8 cellular contexts compared by ENCODE assay signal in the genomic region with DNA sequence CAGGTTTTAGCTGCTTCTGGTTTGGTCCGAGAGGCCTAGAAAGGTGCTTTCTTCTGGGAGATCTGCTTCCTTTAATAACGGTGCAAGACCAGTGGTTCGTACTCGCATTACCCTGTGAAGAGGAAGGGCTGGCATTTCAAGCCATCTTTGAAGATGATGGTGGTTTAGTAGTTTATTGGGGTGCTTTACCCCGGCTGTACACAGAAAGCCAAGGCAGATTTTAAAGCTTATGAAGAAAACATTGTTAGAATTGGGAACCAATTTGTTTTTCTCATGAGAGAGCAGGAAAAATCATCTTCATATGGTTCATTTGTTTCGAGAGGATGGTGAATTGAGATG. TPM values are rescaled to one million over a fixed set of nuclear protein-coding genes. Genes with fewer than 3 reads are reported as not detected.
DNase-seq lines count a peak whose midpoint lies in the region; ATAC-seq, FAIRE-seq and TF ChIP-seq lines count a peak whose summit lies in the region.

No MANE protein-coding gene starts in this region.

- peaks cover 77% of the 10 kb centered on the region for H3K36me3 Mint-ChIP-seq in stimulated activated naive CD8-positive, alpha-beta T cell treated with anti-CD3 and anti-CD28 coated beads, Interleukin-15, Interleukin-2, amounts not matched to agents 100 ng/mL and 50 ng/mL, for 24 hours (ENCODE audit: low read depth)
- peaks cover 36% of the 10 kb centered on the region for H3K36me3 Mint-ChIP-seq in astrocyte (ENCODE audit: low read depth, unreplicated experiment)

- ATAC-seq in stimulated activated naive CD8-positive, alpha-beta T cell treated with anti-CD3 and anti-CD28 coated beads, Interleukin-15, Interleukin-2, amounts not matched to agents 100 U/mL and 50 U/mL, for 24 hours, result no peak
- no peak for ATAC-seq in GM21786 (IDR thresholded peaks at IDR 0.05; ENCODE audit: unreplicated experiment)

- H3K9me3 ChIP-seq in astrocyte (ENCODE audit: insufficient read depth, low read depth, low read length) (no peaks in the 10 kb centered on the region), muscle layer of colon (ENCODE audit: low read length) (no peaks in the 10 kb centered on the region)

- H3K4me3 ChIP-seq in astrocyte (ENCODE audit: insufficient read depth, low read depth, low read length) (no peak overlapping the region), muscle layer of colon (ENCODE audit: low read depth in 1 of 2, low read length in 2 of 2) (peak overlapping the region in 1 of 2 donors; percentile 98)

- H4K20me1 ChIP-seq in astrocyte (ENCODE audit: insufficient read depth, low read length), result peaks cover 33% of the 10 kb centered on the region

- H3K27ac Mint-ChIP-seq in stimulated activated naive CD8-positive, alpha-beta T cell treated with anti-CD3 and anti-CD28 coated beads, Interleukin-15, Interleukin-2, amounts not matched to agents 100 ng/mL and 50 ng/mL, for 24 hours, result peak overlapping the region; percentile 97
- H3K27ac Mint-ChIP-seq in astrocyte (ENCODE audit: unreplicated experiment), result peak overlapping the region; percentile 98

- H3K9ac ChIP-seq in astrocyte (ENCODE audit: low read length) (peak overlapping the region; percentile 35), muscle layer of colon (ENCODE audit: low read length) (no peak overlapping the region)

- H3K36me3 ChIP-seq in astrocyte (ENCODE audit: insufficient read depth, low read length) (no peaks in the 10 kb centered on the region), muscle layer of colon (ENCODE audit: insufficient read depth, low read length) (peaks cover 55% of the 10 kb centered on the region)

- H3K27me3 ChIP-seq in astrocyte (ENCODE audit: insufficient read depth, low read length) (peaks cover 65% of the 10 kb centered on the region), muscle layer of colon (ENCODE audit: control insufficient read depth in 1 of 2, insufficient read depth in 2 of 2, low read length in 2 of 2) (no peaks in the 10 kb centered on the region)

- TF ChIP-seq CTCF in astrocyte (IDR thresholded peaks at IDR 0.05; ENCODE audit: insufficient read depth, low read depth, low read length), result no peak

- H3K27me3 Mint-ChIP-seq in stimulated activated naive CD8-positive, alpha-beta T cell treated with anti-CD3 and anti-CD28 coated beads, Interleukin-15, Interleukin-2, amounts not matched to agents 100 ng/mL and 50 ng/mL, for 24 hours, result no peaks in the 10 kb centered on the region
- no peaks in the 10 kb centered on the region for H3K27me3 Mint-ChIP-seq in astrocyte (ENCODE audit: low read depth, unreplicated experiment)

- H3K4me1 Mint-ChIP-seq in stimulated activated naive CD8-positive, alpha-beta T cell treated with anti-CD3 and anti-CD28 coated beads, Interleukin-15, Interleukin-2, amounts not matched to agents 100 ng/mL and 50 ng/mL, for 24 hours (ENCODE audit: low read depth), result peaks cover 69% of the 10 kb centered on the region
- H3K4me1 Mint-ChIP-seq in astrocyte (ENCODE audit: low read depth, unreplicated experiment), result peaks cover 48% of the 10 kb centered on the region

- no peak for DNase-seq in stimulated activated naive CD8-positive, alpha-beta T cell treated with anti-CD3 and anti-CD28 coated beads, Interleukin-15, Interleukin-2, amounts not matched to agents 100 U/mL and 50 U/mL, for 24 hours
- DNase-seq in astrocyte (ENCODE audit: low read depth) (no peak), NCI-H2227 (lab: John Stamatoyannopoulos, UW; ENCODE audit: unreplicated experiment) (no peak), NCI-H1105 treated with DMSO at 0.1 percent for 48 hours (lab: John Stamatoyannopoulos, UW) (no peak), AG20443 (ENCODE audit: low spot score) (no peak)

- H3K4me3 Mint-ChIP-seq in stimulated activated naive CD8-positive, alpha-beta T cell treated with anti-CD3 and anti-CD28 coated beads, Interleukin-15, Interleukin-2, amounts not matched to agents 100 ng/mL and 50 ng/mL, for 24 hours, result peak overlapping the region; percentile 94
- H3K4me3 Mint-ChIP-seq in astrocyte (ENCODE audit: unreplicated experiment), result peak overlapping the region; percentile 98

- no peaks in the 10 kb centered on the region for H3K9me3 Mint-ChIP-seq in stimulated activated naive CD8-positive, alpha-beta T cell treated with anti-CD3 and anti-CD28 coated beads, Interleukin-15, Interleukin-2, amounts not matched to agents 100 ng/mL and 50 ng/mL, for 24 hours
- no peaks in the 10 kb centered on the region for H3K9me3 Mint-ChIP-seq in astrocyte (ENCODE audit: unreplicated experiment)

- peak overlapping the region; percentile 43 for H3K4me2 ChIP-seq in astrocyte (ENCODE audit: low read length)

- H3K79me2 ChIP-seq in astrocyte (ENCODE audit: insufficient read depth, low read length), result no peaks in the 10 kb centered on the region

- H3K27ac ChIP-seq in astrocyte (ENCODE audit: low read depth, low read length), result no peak overlapping the region
- peak overlapping the region; percentile 99 for H3K27ac ChIP-seq in muscle layer of colon (ENCODE audit: low read depth, low read length)

- H3K4me1 ChIP-seq in astrocyte (ENCODE audit: insufficient read depth, low read length) (peaks cover 18% of the 10 kb centered on the region), muscle layer of colon (ENCODE audit: insufficient read depth, low read length) (peaks cover 66% of the 10 kb centered on the region)

- H2AFZ ChIP-seq in astrocyte (ENCODE audit: low read depth, low read length), result no peak overlapping the region

- FAIRE-seq in astrocyte (lab: Jason Lieb, UNC), result no peak

RNA-seq across cellular contexts. Expression of a gene that starts 3.6 kb away (rescaled TPM):
- 607 and 726 TPM in 2 replicates for total RNA-seq in astrocyte

RNA-seq across cellular contexts. Expression of a gene that starts 43.8 kb away (rescaled TPM):
- 91.7 and 95.4 TPM in 2 replicates for total RNA-seq in astrocyte
